Comparison of ENCODE assay signal across 8 cellular contexts in genomic region chr1:226939439-226940028, GRCh38. TPM values are rescaled to one million over a fixed set of nuclear protein-coding genes. Genes with fewer than 3 reads are reported as not detected.
DNase-seq lines count a peak whose midpoint lies in the region; ATAC-seq and TF ChIP-seq lines count a peak whose summit lies in the region.

No MANE protein-coding gene starts in this region.

- H3K9ac ChIP-seq in HUES6 (ENCODE audit: low read length), result peak overlapping the region; percentile 87

- intact Hi-C loops in body of pancreas (cut with DNase I), result no loop called here

- 0% methylated on average over 50 of the region's 51 CpGs; no CpG with 5 or more reads in 1 of the 2 donors for WGBS in body of pancreas, 2 donors

- TF ChIP-seq CTCF in GM06990 (IDR thresholded peaks at IDR 0.05; ENCODE audit: insufficient read depth, low read length, poor library complexity, severe bottlenecking), result no peak
- no peak for TF ChIP-seq CTCF in body of pancreas (IDR thresholded peaks at IDR 0.05)

- peak; percentile 37 for ATAC-seq in GM21529 (IDR thresholded peaks at IDR 0.05; ENCODE audit: unreplicated experiment)
- peak; percentile 41 for ATAC-seq in body of pancreas

- peak; percentile 89 to 98 (median 97) for TF ChIP-seq POLR2A in body of pancreas (IDR thresholded peaks at IDR 0.05)

- no peak for DNase-seq in GM06990 (ENCODE audit: extremely low read depth, insufficient read length)
- peak; percentile 84 for DNase-seq in SHP77 treated with DMSO at 0.1 percent for 48 hours (lab: John Stamatoyannopoulos, UW)
- peak; percentile 69 to 73 (median 71) for DNase-seq in body of pancreas
- peak; percentile 44 for DNase-seq in iris pigment epithelial cell (ENCODE audit: low read depth)
- peak; percentile 72 for DNase-seq in stimulated activated CD4-positive, alpha-beta T cell treated with anti-CD3 and anti-CD28 coated beads, Interleukin-15, amount 100 ng/mL, for 24 hours
- DNase-seq in NCI-H526 treated with DMSO at 0.1 percent for 48 hours (lab: John Stamatoyannopoulos, UW), result no peak

- peak overlapping the region; percentile 73 for H3K4me3 ChIP-seq in GM06990 (replicated peaks; ENCODE audit: low read depth, low read length)
- peak overlapping the region; percentile 77 for H3K4me3 ChIP-seq in HUES6 (ENCODE audit: low read depth, low read length)
- peak overlapping the region; percentile 34 to 47 for H3K4me3 ChIP-seq in body of pancreas

- H3K27me3 ChIP-seq in GM06990 (replicated peaks; ENCODE audit: control insufficient read depth, insufficient read depth, low read length) (no peaks in the 10 kb centered on the region), HUES6 (ENCODE audit: control insufficient read depth, insufficient read depth, low read length) (peaks cover 9% of the 10 kb centered on the region), body of pancreas (no peaks in the 10 kb centered on the region)

- H3K27ac ChIP-seq in HUES6 (ENCODE audit: low read depth, low read length), result peak overlapping the region; percentile 58
- H3K27ac ChIP-seq in body of pancreas, result peak overlapping the region; percentile 94 to 98 (median 96)

- no peaks in the 10 kb centered on the region for H3K36me3 ChIP-seq in GM06990 (ENCODE audit: control insufficient read depth, insufficient read depth, low read length)
- H3K36me3 ChIP-seq in HUES6 (ENCODE audit: control insufficient read depth, insufficient read depth, low read length), result no peaks in the 10 kb centered on the region
- H3K36me3 ChIP-seq in body of pancreas (replicated peaks in 1 of 2; ENCODE audit: insufficient read depth in 1 of 2, low read depth in 2 of 2), result no peaks in the 10 kb centered on the region

- H3K4me1 ChIP-seq in HUES6 (ENCODE audit: control insufficient read depth, insufficient read depth, low read length), result peaks cover 23% of the 10 kb centered on the region; the same call in 1 of the 2 replicates
- peaks cover 53% of the 10 kb centered on the region for H3K4me1 ChIP-seq in body of pancreas

- H3K9me3 ChIP-seq in HUES6 (ENCODE audit: control insufficient read depth, insufficient read depth, low read depth, low read length) (peaks cover 3% of the 10 kb centered on the region; the same call in 1 of the 2 replicates), body of pancreas (no peaks in the 10 kb centered on the region)

RNA-seq across cellular contexts. Expression of gene COQ8A, which starts 0.6 kb away (rescaled TPM):
- 100 to 1,000 TPM; 116 to 134 TPM for total RNA-seq in body of pancreas

Comparison
In these comparisons a context has a peak if more than half of its experiments do, and no peak if none do; other contexts are left out.
1. DNase-seq: peak in SHP77 treated with DMSO at 0.1 percent for 48 hours (single experiment), body of pancreas (4 of 4), iris pigment epithelial cell (single experiment) and stimulated activated CD4-positive, alpha-beta T cell treated with anti-CD3 and anti-CD28 coated beads, Interleukin-15, amount 100 ng/mL, for 24 hours (single experiment); none in GM06990 (single experiment) and NCI-H526 treated with DMSO at 0.1 percent for 48 hours (single experiment).
2. Peak in every context shown above with its lines, with median percentiles within 50 percentile points of each other: H3K4me3 ChIP-seq.